ENCODE assay signal across 22 cellular contexts in genomic region chr22:20139391-20140106, GRCh38. TPM values are rescaled to one million over a fixed set of nuclear protein-coding genes. Genes with fewer than 3 reads are reported as not detected.
DNase-seq lines count a peak whose midpoint lies in the region; ATAC-seq, FAIRE-seq and TF ChIP-seq lines count a peak whose summit lies in the region.
"Had no signal": no experiment of that assay in that cellular context is flagged by ENCODE, and none has a peak within 500 bp of the region (broad histone marks: within the 10 kb centered on the region; RNA-seq: fewer than 3 reads in every experiment).

No MANE protein-coding gene starts in this region.

- H3K4me3 Mint-ChIP-seq in Calu3 (ENCODE audit: low read depth, unreplicated experiment) (no peak overlapping the region), astrocyte (ENCODE audit: unreplicated experiment) (peak overlapping the region; percentile 41), neural crest cell (no peak overlapping the region)
- H3K4me3 Mint-ChIP-seq: HFFc6 had no signal

- CTCF ChIA-PET in Calu3 (lab: Charles Lee) = no interaction called here

- peak overlapping the region; percentile 81 for H3K27ac ChIP-seq in left ventricle myocardium inferior (replicated peaks)
- H3K27ac ChIP-seq in astrocyte (ENCODE audit: low read depth, low read length) = no peak overlapping the region
- H3K27ac ChIP-seq: C4-2B, KMS-11 had no signal

- peaks cover 12% of the 10 kb centered on the region for H3K36me3 Mint-ChIP-seq in Calu3 (ENCODE audit: insufficient read depth, unreplicated experiment)
- peaks cover 7% of the 10 kb centered on the region for H3K36me3 Mint-ChIP-seq in astrocyte (ENCODE audit: low read depth, unreplicated experiment)
- no peaks in the 10 kb centered on the region for H3K36me3 Mint-ChIP-seq in neural crest cell (ENCODE audit: low read depth)

- H3K27me3 Mint-ChIP-seq in Calu3 (ENCODE audit: unreplicated experiment) = no peaks in the 10 kb centered on the region
- H3K27me3 Mint-ChIP-seq in astrocyte (ENCODE audit: low read depth, unreplicated experiment) = no peaks in the 10 kb centered on the region
- no peaks in the 10 kb centered on the region for H3K27me3 Mint-ChIP-seq in neural crest cell (ENCODE audit: low read depth)

- H3K9me3 Mint-ChIP-seq in Calu3 (ENCODE audit: low read depth, unreplicated experiment) = no peaks in the 10 kb centered on the region
- H3K9me3 Mint-ChIP-seq in astrocyte (ENCODE audit: unreplicated experiment) = no peaks in the 10 kb centered on the region
- H3K9me3 Mint-ChIP-seq in neural crest cell = no peaks in the 10 kb centered on the region
- H3K9me3 Mint-ChIP-seq: HFFc6 had no signal

- peaks cover 61% of the 10 kb centered on the region for H4K20me1 ChIP-seq in astrocyte (ENCODE audit: insufficient read depth, low read length)

- H3K4me1 Mint-ChIP-seq in Calu3 (ENCODE audit: low read depth, unreplicated experiment) (no peaks in the 10 kb centered on the region), astrocyte (ENCODE audit: low read depth, unreplicated experiment) (peaks cover 20% of the 10 kb centered on the region), neural crest cell (peaks cover 3% of the 10 kb centered on the region)

- H3K79me2 ChIP-seq in astrocyte (ENCODE audit: insufficient read depth, low read length) = peaks cover 65% of the 10 kb centered on the region

- FAIRE-seq in astrocyte (lab: Jason Lieb, UNC) = no peak

- H3K27ac Mint-ChIP-seq in Calu3 (ENCODE audit: unreplicated experiment) (no peak overlapping the region), astrocyte (ENCODE audit: unreplicated experiment) (peak overlapping the region; percentile 47), neural crest cell (ENCODE audit: unreplicated experiment) (peak overlapping the region; percentile 57)
- H3K27ac Mint-ChIP-seq: HFFc6 had no signal

- DNase-seq in left ventricle myocardium inferior = no peak
- DNase-seq in left ventricle myocardium superior = no peak
- DNase-seq in Calu3 = no peak
- no peak for DNase-seq in astrocyte (ENCODE audit: low read depth)
- no peak for DNase-seq in neural crest cell (ENCODE audit: low read depth, low spot score)
- no peak for DNase-seq in NCI-H226
- DNase-seq: DMS79 treated with DMSO at 0.1 percent for 48 hours, H7, HFFc6, NCI-H1092 treated with DMSO at 0.1 percent for 48 hours, NCI-H1436 treated with DMSO at 0.1 percent for 48 hours, NCI-H1930, NCI-H524 treated with DMSO at 0.1 percent for 48 hours, OCI-M1, RPMI8226, SIG-M5, SK-N-SH had no signal

- no peak overlapping the region for H2AFZ ChIP-seq in astrocyte (ENCODE audit: low read depth, low read length)

- H3K9me3 ChIP-seq in left ventricle myocardium inferior (replicated peaks) (no peaks in the 10 kb centered on the region), astrocyte (ENCODE audit: insufficient read depth, low read depth, low read length) (no peaks in the 10 kb centered on the region)
- H3K9me3 ChIP-seq: SK-N-SH had no signal

- no peak overlapping the region for H3K9ac ChIP-seq in astrocyte (ENCODE audit: low read length)
- H3K9ac ChIP-seq: KMS-11, SK-N-SH had no signal

- H3K4me1 ChIP-seq in left ventricle myocardium inferior = peaks cover 44% of the 10 kb centered on the region
- peaks cover 27% of the 10 kb centered on the region for H3K4me1 ChIP-seq in astrocyte (ENCODE audit: insufficient read depth, low read length)

- peaks cover 29% of the 10 kb centered on the region for H3K36me3 ChIP-seq in left ventricle myocardium inferior
- no peaks in the 10 kb centered on the region for H3K36me3 ChIP-seq in astrocyte (ENCODE audit: insufficient read depth, low read length)

- H3K4me2 ChIP-seq in astrocyte (ENCODE audit: low read length) = no peak overlapping the region
- H3K4me2 ChIP-seq: KMS-11, SK-N-SH had no signal

- BruUV-seq in Calu3 (replicated peaks; lab: Mats Ljungman, UMichigan) = TSS peak; percentile 36

- H3K4me3 ChIP-seq in left ventricle myocardium inferior (no peak overlapping the region), astrocyte (ENCODE audit: insufficient read depth, low read depth, low read length) (no peak overlapping the region)

- H3K27me3 ChIP-seq in left ventricle myocardium inferior (ENCODE audit: low read depth) (no peaks in the 10 kb centered on the region), astrocyte (ENCODE audit: insufficient read depth, low read length) (no peaks in the 10 kb centered on the region)

- intact Hi-C loops in left ventricle myocardium inferior (cut with micrococcal nuclease) = no loop called here
- intact Hi-C loops in left ventricle myocardium superior (cut with micrococcal nuclease) = no loop called here
- intact Hi-C loops in Calu3 (cut with micrococcal nuclease; ENCODE audit: unreplicated experiment) = no loop called here

- no peak for TF ChIP-seq CTCF in left ventricle myocardium inferior (IDR thresholded peaks at IDR 0.05; ENCODE audit: borderline replicate concordance)
- no peak for TF ChIP-seq CTCF in Calu3 (IDR thresholded peaks at IDR 0.05; ENCODE audit: unreplicated experiment)
- TF ChIP-seq CTCF in astrocyte (IDR thresholded peaks at IDR 0.05; ENCODE audit: insufficient read depth, low read depth, low read length) = no peak
- TF ChIP-seq CTCF in neural crest cell (conservative IDR thresholded peaks at IDR 0.05) = no peak

- ATAC-seq in left ventricle myocardium superior (no peak), GM19035 (IDR thresholded peaks at IDR 0.05; ENCODE audit: unreplicated experiment) (no peak), GM18867 (IDR thresholded peaks at IDR 0.05; ENCODE audit: unreplicated experiment) (no peak)

RNA-seq across cellular contexts. Expression of gene ZDHHC8, which starts 7.9 kb away (rescaled TPM):
- total RNA-seq in left ventricle myocardium inferior (42.4 TPM), left ventricle myocardium superior (51.6 TPM), Calu3 (2022) (78.4 and 87.2 TPM in 2 replicates), astrocyte (88.3 and 93.7 TPM in 2 replicates), neural crest cell (82.1 and 98.9 TPM in 2 replicates)

RNA-seq across cellular contexts. Expression of gene CCDC188, which starts 11.3 kb away (rescaled TPM):
- total RNA-seq in left ventricle myocardium inferior (not detected), left ventricle myocardium superior (0.27 TPM), Calu3 (2022) (not detected in 2 replicates), astrocyte (not detected in 2 replicates), neural crest cell (8.2 and 8.6 TPM in 2 replicates)
- total RNA-seq: A172, H7 had no signal

RNA-seq across cellular contexts. Expression of gene TRMT2A, which starts 22.5 kb away (rescaled TPM):
- total RNA-seq in left ventricle myocardium inferior (27.8 TPM), left ventricle myocardium superior (28.5 TPM), Calu3 (2022) (63.0 and 71.9 TPM in 2 replicates), astrocyte (32.9 and 35.1 TPM in 2 replicates), neural crest cell (75.1 and 77.7 TPM in 2 replicates)

RNA-seq across cellular contexts. Expression of gene RANBP1, which starts 23.6 kb away (rescaled TPM):
- total RNA-seq in left ventricle myocardium inferior (39.6 TPM), left ventricle myocardium superior (36.6 TPM), Calu3 (2022) (205 and 208 TPM in 2 replicates), astrocyte (149 and 164 TPM in 2 replicates), neural crest cell (469 and 489 TPM in 2 replicates)

RNA-seq across cellular contexts. Expression of gene DGCR8, which starts 59.5 kb away (rescaled TPM):
- total RNA-seq in left ventricle myocardium inferior (16.8 TPM), left ventricle myocardium superior (17.7 TPM), Calu3 (2022) (53.1 and 54.7 TPM in 2 replicates), astrocyte (28.1 and 29.0 TPM in 2 replicates), neural crest cell (86.3 and 86.5 TPM in 2 replicates)
